8 cellular contexts compared by ENCODE assay signal in the genomic region with DNA sequence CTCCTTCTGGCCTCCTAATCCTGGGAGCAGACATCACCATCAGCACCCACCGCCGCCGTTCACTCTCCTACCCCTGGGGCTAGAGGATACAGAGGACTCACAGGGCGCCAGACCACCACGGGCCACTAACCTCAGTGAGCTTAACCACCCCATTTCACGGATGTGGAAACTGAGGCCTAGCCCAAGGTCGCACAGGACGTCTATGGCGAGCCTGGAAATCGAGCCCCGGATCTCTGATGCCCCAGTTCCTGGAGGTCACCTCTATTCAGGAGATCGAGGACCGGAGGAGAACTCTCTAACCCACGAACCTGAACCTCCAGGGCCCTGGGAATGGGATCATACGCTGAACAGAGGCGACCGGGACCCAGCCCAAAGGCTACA. TPM values are rescaled to one million over a fixed set of nuclear protein-coding genes. Genes with fewer than 3 reads are reported as not detected.
DNase-seq lines count a peak whose midpoint lies in the region; ATAC-seq and TF ChIP-seq lines count a peak whose summit lies in the region.

No MANE protein-coding gene starts in this region.

- H3K4me3 Mint-ChIP-seq in activated CD8-positive, alpha-beta memory T cell treated with anti-CD3 and anti-CD28 coated beads, Interleukin-2, amount 10 ng/mL, durations not matched to agents 7 days and 5 days, result peak overlapping the region; percentile 77
- peak overlapping the region; percentile 82 for H3K4me3 Mint-ChIP-seq in activated CD8-positive, alpha-beta T cell treated with anti-CD3 and anti-CD28 coated beads for 36 hours

- H3K4me1 Mint-ChIP-seq in activated CD8-positive, alpha-beta memory T cell treated with anti-CD3 and anti-CD28 coated beads, Interleukin-2, amount 10 ng/mL, durations not matched to agents 7 days and 5 days, result peaks cover 41% of the 10 kb centered on the region
- H3K4me1 Mint-ChIP-seq in activated CD8-positive, alpha-beta T cell treated with anti-CD3 and anti-CD28 coated beads for 36 hours (ENCODE audit: low read depth), result peaks cover 35% of the 10 kb centered on the region

- H3K79me2 ChIP-seq in smooth muscle cell (ENCODE audit: low read depth), result peaks cover 9% of the 10 kb centered on the region

- H3K4me1 ChIP-seq in right cardiac atrium (ENCODE audit: control insufficient read depth, insufficient read depth, low read length) (no peaks in the 10 kb centered on the region), smooth muscle cell (ENCODE audit: low read depth) (peaks cover 7% of the 10 kb centered on the region)

- peak overlapping the region; percentile 90 for H2AFZ ChIP-seq in smooth muscle cell (ENCODE audit: low read depth)

- peak overlapping the region; percentile 54 for H3K9ac ChIP-seq in smooth muscle cell (ENCODE audit: low read depth)

- no peaks in the 10 kb centered on the region for H3F3A ChIP-seq in smooth muscle cell (ENCODE audit: low read depth)

- no peak for ATAC-seq in activated CD8-positive, alpha-beta memory T cell treated with anti-CD3 and anti-CD28 coated beads, Interleukin-2, amount 10 ng/mL, durations not matched to agents 7 days and 5 days
- no peak for ATAC-seq in activated CD8-positive, alpha-beta T cell treated with anti-CD3 and anti-CD28 coated beads for 36 hours
- ATAC-seq in right cardiac atrium (peak; percentile 23 to 54), GM21737 (IDR thresholded peaks at IDR 0.05; ENCODE audit: unreplicated experiment) (no peak)

- no peaks in the 10 kb centered on the region for H3K9me3 ChIP-seq in right cardiac atrium (ENCODE audit: control insufficient read depth, low read length)
- no peaks in the 10 kb centered on the region for H3K9me3 ChIP-seq in smooth muscle cell (replicated peaks; ENCODE audit: low read depth)

- in situ Hi-C loops in G401 (cut with HindIII; ENCODE audit: low sequenced_read_pairs), result no loop called here

- no peaks in the 10 kb centered on the region for H3K27me3 ChIP-seq in right cardiac atrium (ENCODE audit: control insufficient read depth, insufficient read depth)
- no peaks in the 10 kb centered on the region for H3K27me3 ChIP-seq in smooth muscle cell (ENCODE audit: low read depth)

- WGBS in right cardiac atrium, result 2% methylated on average over 17 of the region's 17 CpGs
- 3% methylated on average over 17 of the region's 17 CpGs for WGBS in smooth muscle cell (ENCODE audit: low lambda C conversion rate)

- H3K36me3 Mint-ChIP-seq in activated CD8-positive, alpha-beta memory T cell treated with anti-CD3 and anti-CD28 coated beads, Interleukin-2, amount 10 ng/mL, durations not matched to agents 7 days and 5 days, result peaks cover 14% of the 10 kb centered on the region
- peaks cover 32% of the 10 kb centered on the region for H3K36me3 Mint-ChIP-seq in activated CD8-positive, alpha-beta T cell treated with anti-CD3 and anti-CD28 coated beads for 36 hours (ENCODE audit: low read depth)

- no peaks in the 10 kb centered on the region for H3K27me3 Mint-ChIP-seq in activated CD8-positive, alpha-beta memory T cell treated with anti-CD3 and anti-CD28 coated beads, Interleukin-2, amount 10 ng/mL, durations not matched to agents 7 days and 5 days
- H3K27me3 Mint-ChIP-seq in activated CD8-positive, alpha-beta T cell treated with anti-CD3 and anti-CD28 coated beads for 36 hours, result no peaks in the 10 kb centered on the region

- H3K9me3 Mint-ChIP-seq in activated CD8-positive, alpha-beta memory T cell treated with anti-CD3 and anti-CD28 coated beads, Interleukin-2, amount 10 ng/mL, durations not matched to agents 7 days and 5 days (ENCODE audit: low read depth), result no peaks in the 10 kb centered on the region
- H3K9me3 Mint-ChIP-seq in activated CD8-positive, alpha-beta T cell treated with anti-CD3 and anti-CD28 coated beads for 36 hours, result no peaks in the 10 kb centered on the region

- H3K4me2 ChIP-seq in smooth muscle cell, result peak overlapping the region; percentile 86

- no peaks in the 10 kb centered on the region for H4K20me1 ChIP-seq in smooth muscle cell (ENCODE audit: low read depth)

- CTCF ChIA-PET in activated CD8-positive, alpha-beta memory T cell treated with anti-CD3 and anti-CD28 coated beads, Interleukin-2, amount 10 ng/mL, durations not matched to agents 7 days and 5 days (lab: Charles Lee), result interaction anchor here (0.8 to 10.5 kb wide), 8 partner anchors 14 to 271 kb away, joined by 3 to 247 read pairs (median 42); partner anchors contain the start of genes RTN4RL2 and SLC43A1
- CTCF ChIA-PET in activated CD8-positive, alpha-beta T cell treated with anti-CD3 and anti-CD28 coated beads for 36 hours (lab: Charles Lee), result interaction anchor here (1.3 to 14.5 kb wide), 7 partner anchors 14 to 185 kb away, joined by 3 to 425 read pairs (median 6); partner anchors contain the start of genes RTN4RL2, SLC43A1, SLC43A3 and UBE2L6

- no peaks in the 10 kb centered on the region for H3K36me3 ChIP-seq in smooth muscle cell (ENCODE audit: low read depth)

- peak overlapping the region; percentile 79 for H3K27ac Mint-ChIP-seq in activated CD8-positive, alpha-beta memory T cell treated with anti-CD3 and anti-CD28 coated beads, Interleukin-2, amount 10 ng/mL, durations not matched to agents 7 days and 5 days
- peak overlapping the region; percentile 83 for H3K27ac Mint-ChIP-seq in activated CD8-positive, alpha-beta T cell treated with anti-CD3 and anti-CD28 coated beads for 36 hours

- DNase-seq in activated CD8-positive, alpha-beta memory T cell treated with anti-CD3 and anti-CD28 coated beads, Interleukin-2, amount 10 ng/mL, durations not matched to agents 7 days and 5 days, result no peak
- DNase-seq in activated CD8-positive, alpha-beta memory T cell treated with anti-CD3 and anti-CD28 coated beads for 24 hours, result no peak
- DNase-seq in activated CD8-positive, alpha-beta T cell treated with anti-CD3 and anti-CD28 coated beads for 36 hours, result no peak
- peak; percentile 23 to 68 (median 56) for DNase-seq in right cardiac atrium
- DNase-seq in smooth muscle cell (lab: John Stamatoyannopoulos, UW; ENCODE audit: unreplicated experiment), result no peak
- DNase-seq in germinal center (ENCODE audit: low spot score), result no peak
- no peak for DNase-seq in G401 (ENCODE audit: low spot score)

- TF ChIP-seq CTCF in activated CD8-positive, alpha-beta T cell treated with anti-CD3 and anti-CD28 coated beads for 36 hours (IDR thresholded peaks at IDR 0.05), result no peak
- TF ChIP-seq CTCF in smooth muscle cell (IDR thresholded peaks at IDR 0.05; ENCODE audit: borderline replicate concordance, insufficient read depth, poor library complexity, severe bottlenecking), result no peak

- peak overlapping the region; percentile 85 for H3K27ac ChIP-seq in right cardiac atrium (ENCODE audit: low read length)
- peak overlapping the region; percentile 14 for H3K27ac ChIP-seq in smooth muscle cell (ENCODE audit: low read depth)

- POLR2A ChIA-PET in activated CD8-positive, alpha-beta T cell treated with anti-CD3 and anti-CD28 coated beads for 36 hours (lab: Charles Lee), result interaction anchor here (0.5 to 6.7 kb wide), 7 partner anchors 11 to 119 kb away, joined by 3 to 57 read pairs (median 6); partner anchors contain the start of gene SLC43A1

- peak overlapping the region; percentile 97 for H3K4me3 ChIP-seq in right cardiac atrium (ENCODE audit: low read length)
- peak overlapping the region; percentile 68 for H3K4me3 ChIP-seq in smooth muscle cell

- intact Hi-C loops in activated CD8-positive, alpha-beta T cell treated with anti-CD3 and anti-CD28 coated beads for 36 hours (cut with micrococcal nuclease), result no loop called here
- intact Hi-C loops in right cardiac atrium (cut with DNase I), result no loop called here

RNA-seq across cellular contexts. Expression of gene TIMM10, which starts 0.3 kb away (rescaled TPM):
- 10 to 100 TPM; 74.5 to 92.9 TPM for total RNA-seq in activated CD8-positive, alpha-beta memory T cell treated with anti-CD3 and anti-CD28 coated beads, Interleukin-2, amount 10 ng/mL, durations not matched to agents 7 days and 5 days
- 10 to 100 TPM; 75.2 to 84.2 TPM for total RNA-seq in activated CD8-positive, alpha-beta T cell treated with anti-CD3 and anti-CD28 coated beads for 36 hours
- total RNA-seq in right cardiac atrium (10 to 100 TPM; 40.6 to 68.8 (median 50.2) TPM), smooth muscle cell (31.1 and 34.2 TPM in 2 replicates)
- polyA plus RNA-seq in right cardiac atrium (59.2 TPM), smooth muscle cell (108 and 110 TPM in 2 replicates)
- 36.2 and 53.0 TPM in 2 replicates for total RNA-seq in G401 (2014; rRNA removed; shearing (Covaris generic))

RNA-seq across cellular contexts. Expression of gene SMTNL1, which starts 7.2 kb away (rescaled TPM):
- not detected for total RNA-seq in activated CD8-positive, alpha-beta memory T cell treated with anti-CD3 and anti-CD28 coated beads, Interleukin-2, amount 10 ng/mL, durations not matched to agents 7 days and 5 days
- not detected for total RNA-seq in activated CD8-positive, alpha-beta T cell treated with anti-CD3 and anti-CD28 coated beads for 36 hours
- total RNA-seq in right cardiac atrium, result not detected
- not detected for polyA plus RNA-seq in right cardiac atrium
- total RNA-seq in smooth muscle cell, result not detected in 2 replicates
- polyA plus RNA-seq in smooth muscle cell, result not detected in 2 replicates
- not detected in 2 replicates for total RNA-seq in G401 (2014; rRNA removed; shearing (Covaris generic))

RNA-seq across cellular contexts. Expression of gene SLC43A1, which starts 14.7 kb away (rescaled TPM):
- total RNA-seq in activated CD8-positive, alpha-beta memory T cell treated with anti-CD3 and anti-CD28 coated beads, Interleukin-2, amount 10 ng/mL, durations not matched to agents 7 days and 5 days, result 10 to 100 TPM; 24.6 to 25.8 TPM
- 10 to 100 TPM; 32.1 to 34.0 TPM for total RNA-seq in activated CD8-positive, alpha-beta T cell treated with anti-CD3 and anti-CD28 coated beads for 36 hours
- total RNA-seq in right cardiac atrium, result 1 to 10 TPM; 3.4 to 10.0 (median 8.8) TPM
- 8.4 TPM for polyA plus RNA-seq in right cardiac atrium
- total RNA-seq in smooth muscle cell, result 1.3 and 9.4 TPM in 2 replicates
- 7.3 and 7.4 TPM in 2 replicates for polyA plus RNA-seq in smooth muscle cell
- 8.8 and 15.1 TPM in 2 replicates for total RNA-seq in G401 (2014; rRNA removed; shearing (Covaris generic))

RNA-seq across cellular contexts. Expression of gene UBE2L6, which starts 37.3 kb away (rescaled TPM):
- total RNA-seq in activated CD8-positive, alpha-beta memory T cell treated with anti-CD3 and anti-CD28 coated beads, Interleukin-2, amount 10 ng/mL, durations not matched to agents 7 days and 5 days, result 100 to 1,000 TPM; 245 to 317 TPM
- total RNA-seq in activated CD8-positive, alpha-beta T cell treated with anti-CD3 and anti-CD28 coated beads for 36 hours, result 100 to 1,000 TPM; 148 to 159 TPM
- total RNA-seq in right cardiac atrium, result 10 to 100 TPM; 22.6 to 28.8 (median 24.6) TPM
- 19.8 TPM for polyA plus RNA-seq in right cardiac atrium
- total RNA-seq in smooth muscle cell, result 14.4 and 15.1 TPM in 2 replicates
- 28.2 and 28.8 TPM in 2 replicates for polyA plus RNA-seq in smooth muscle cell
- total RNA-seq in G401 (2014; rRNA removed; shearing (Covaris generic)), result 35.9 and 40.3 TPM in 2 replicates

Comparison
In these comparisons a context has a peak if more than half of its experiments do, and no peak if none do; other contexts are left out.
1. ATAC-seq: peak in right cardiac atrium (2 of 2); none in activated CD8-positive, alpha-beta memory T cell treated with anti-CD3 and anti-CD28 coated beads, Interleukin-2, amount 10 ng/mL, durations not matched to agents 7 days and 5 days (single experiment), activated CD8-positive, alpha-beta T cell treated with anti-CD3 and anti-CD28 coated beads for 36 hours (single experiment) and GM21737 (single experiment).
2. DNase-seq: peak in right cardiac atrium (3 of 3); none in activated CD8-positive, alpha-beta memory T cell treated with anti-CD3 and anti-CD28 coated beads, Interleukin-2, amount 10 ng/mL, durations not matched to agents 7 days and 5 days (single experiment), activated CD8-positive, alpha-beta memory T cell treated with anti-CD3 and anti-CD28 coated beads for 24 hours (single experiment), activated CD8-positive, alpha-beta T cell treated with anti-CD3 and anti-CD28 coated beads for 36 hours (single experiment), smooth muscle cell (single experiment), germinal center (single experiment) and G401 (single experiment).